In the genomic region with DNA sequence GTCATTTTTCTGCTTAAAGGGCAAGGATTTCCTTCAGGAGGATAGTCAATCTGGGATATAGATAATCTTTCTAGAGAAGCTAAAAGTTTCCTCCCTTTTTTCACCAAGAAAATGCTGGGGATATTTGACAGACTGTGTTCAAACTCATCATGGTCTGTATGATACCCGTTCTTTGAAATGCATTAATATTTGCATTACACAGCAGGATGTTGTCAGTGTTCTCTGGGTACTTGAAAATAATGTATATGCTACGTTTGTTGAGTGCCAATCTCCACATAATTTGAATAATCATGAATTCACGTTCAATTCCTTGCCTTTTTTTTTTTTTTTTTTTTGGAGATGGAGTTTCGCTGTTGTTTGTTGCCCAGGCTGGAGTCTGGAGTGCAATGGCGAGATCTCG, we compare ENCODE assay signal across 33 cellular contexts.
"Had no signal": no experiment of that assay in that cellular context is flagged by ENCODE, and none has a peak within 500 bp of the region (broad histone marks: within the 10 kb centered on the region; RNA-seq: fewer than 3 reads in every experiment).

No MANE protein-coding gene starts in this region.

- H3K4me2 ChIP-seq: KMS-11 had no signal

- H3K9ac ChIP-seq: KMS-11 had no signal

- H3K36me3 ChIP-seq: MG63 had no signal

- H3K27ac ChIP-seq: KMS-11 had no signal

- DNase-seq: Karpas-422, Kasumi-1, MG63, MM.1S, MV-4-11, NCI-H1048, NCI-H1092, NCI-H1092 treated with DMSO at 0.1 percent for 48 hours, NCI-H1105, NCI-H1105 treated with DMSO at 0.1 percent for 48 hours, NCI-H1417 treated with DMSO at 0.1 percent for 48 hours, NCI-H1436, NCI-H1436 treated with DMSO at 0.1 percent for 48 hours, NCI-H146, NCI-H1694, NCI-H1694 treated with DMSO at 0.1 percent for 48 hours, NCI-H187, NCI-H187 treated with DMSO at 0.1 percent for 48 hours, NCI-H1930, NCI-H2029, NCI-H2029 treated with DMSO at 0.1 percent for 48 hours, NCI-H2081, NCI-H2081 treated with DMSO at 0.1 percent for 48 hours, NCI-H2107, NCI-H2171, NCI-H2171 treated with DMSO at 0.1 percent for 48 hours, NCI-H2227 treated with DMSO at 0.1 percent for 48 hours, NCI-H226, NCI-H345, NCI-H446, NCI-H446 treated with DMSO at 0.1 percent for 48 hours, NCI-H510A had no signal

- H3K9me3 ChIP-seq: MG63 had no signal

- H3K27me3 ChIP-seq: MG63 had no signal

- H3K4me3 ChIP-seq: MG63 had no signal
